Comparison of ENCODE assay signal across 34 cellular contexts in the genomic region with DNA sequence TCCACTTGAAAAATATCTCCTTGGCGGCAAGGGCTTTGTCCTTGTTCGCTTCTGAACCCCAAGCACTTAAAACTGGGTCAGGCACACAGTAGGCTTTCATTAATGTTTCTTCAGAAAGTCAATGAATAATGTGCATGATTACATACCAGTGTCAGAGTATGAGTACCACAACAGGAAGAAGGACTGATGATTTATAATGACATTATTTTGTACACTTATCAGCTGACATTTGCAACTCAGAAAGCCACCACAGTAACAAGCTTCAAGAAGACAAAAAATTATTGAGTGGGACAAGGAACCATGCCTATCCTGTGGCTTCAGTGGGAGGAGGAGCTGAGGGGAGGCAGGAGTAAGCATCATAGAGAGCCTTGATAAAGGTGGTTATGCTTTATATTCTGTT.
"Had no signal": no experiment of that assay in that cellular context is flagged by ENCODE, and none has a peak within 500 bp of the region (broad histone marks: within the 10 kb centered on the region; RNA-seq: fewer than 3 reads in every experiment).

No MANE protein-coding gene starts in this region.

- H3K9me3 Mint-ChIP-seq: activated B cell treated with CpG ODN at 0.5 μM for 24 hours; activated CD4-positive, alpha-beta T cell treated with anti-CD3 and anti-CD28 coated beads, Interleukin-2, amount 10 ng/mL, durations not matched to agents 7 days and 5 days; activated naive CD4-positive, alpha-beta T cell treated with anti-CD3 and anti-CD28 coated beads, Interleukin-2, amount 10 ng/mL, durations not matched to agents 7 days and 5 days; activated naive CD4-positive, alpha-beta T cell treated with anti-CD3 and anti-CD28 coated beads, Interleukin-2, amount 50 U/mL, for 72 hours; activated naive CD8-positive, alpha-beta T cell treated with anti-CD3 and anti-CD28 coated beads, Interleukin-2, amount 10 ng/mL, durations not matched to agents 7 days and 5 days; activated T-helper 1 cell treated with anti-CD3 and anti-CD28 coated beads, Interleukin-12 subunit alpha, Interleukin-12 subunit beta, Interleukin-2, Interleukin-4 antibody, amounts not matched to agents 30 ng/mL and 10 ng/mL and 1 ng/mL, durations not matched to agents 14 hours and 24 hours and 36 hours; brain; central memory CD8-positive, alpha-beta T cell; dendritic cell treated with granulocyte-macrophage colony-stimulating factor and Interleukin-4, amounts not matched to agents 40 ng/mL and 50 ng/mL, for 4 days; endodermal cell; T-helper 2 cell treated with Interferon-gamma antibody and Interleukin-4, amounts not matched to agents 5 μg/mL and 100 μg/mL, for 36 hours had no signal

- H3K4me3 Mint-ChIP-seq: activated B cell treated with CpG ODN at 0.5 μM for 24 hours; activated CD4-positive, alpha-beta T cell treated with anti-CD3 and anti-CD28 coated beads, Interleukin-2, amount 10 ng/mL, durations not matched to agents 7 days and 5 days; activated CD8-positive, alpha-beta memory T cell treated with anti-CD3 and anti-CD28 coated beads, Interleukin-2, amount 10 ng/mL, durations not matched to agents 7 days and 5 days; activated CD8-positive, alpha-beta T cell treated with anti-CD3 and anti-CD28 coated beads, Interleukin-2, amount 10 ng/mL, durations not matched to agents 7 days and 5 days; activated naive CD4-positive, alpha-beta T cell treated with anti-CD3 and anti-CD28 coated beads, Interleukin-2, amount 10 ng/mL, durations not matched to agents 7 days and 5 days; activated naive CD8-positive, alpha-beta T cell treated with anti-CD3 and anti-CD28 coated beads, Interleukin-2, amount 10 ng/mL, durations not matched to agents 7 days and 5 days; activated T-helper 1 cell treated with anti-CD3 and anti-CD28 coated beads, Interleukin-12 subunit alpha, Interleukin-12 subunit beta, Interleukin-2, Interleukin-4 antibody, amounts not matched to agents 30 ng/mL and 10 ng/mL and 1 ng/mL, durations not matched to agents 14 hours and 24 hours and 36 hours; brain; central memory CD8-positive, alpha-beta T cell; dendritic cell treated with granulocyte-macrophage colony-stimulating factor and Interleukin-4, amounts not matched to agents 40 ng/mL and 50 ng/mL, for 4 days; endodermal cell; T-helper 17 cell; T-helper 2 cell treated with Interferon-gamma antibody and Interleukin-4, amounts not matched to agents 5 μg/mL and 100 μg/mL, for 36 hours had no signal

- H3K4me3 ChIP-seq: ascending aorta, breast epithelium, coronary artery, dorsolateral prefrontal cortex, esophagus muscularis mucosa, gastroesophageal sphincter, heart right ventricle, hepatocyte had no signal

- H3K27me3 ChIP-seq: ascending aorta, breast epithelium, dorsolateral prefrontal cortex, esophagus muscularis mucosa, gastroesophageal sphincter, heart right ventricle, hepatocyte had no signal

- H3K36me3 ChIP-seq: ascending aorta, breast epithelium had no signal

- H3K27ac Mint-ChIP-seq: activated B cell treated with CpG ODN at 0.5 μM for 24 hours; activated CD4-positive, alpha-beta T cell treated with anti-CD3 and anti-CD28 coated beads, Interleukin-2, amount 10 ng/mL, durations not matched to agents 7 days and 5 days; activated CD8-positive, alpha-beta memory T cell treated with anti-CD3 and anti-CD28 coated beads, Interleukin-2, amount 10 ng/mL, durations not matched to agents 7 days and 5 days; activated CD8-positive, alpha-beta T cell treated with anti-CD3 and anti-CD28 coated beads, Interleukin-2, amount 10 ng/mL, durations not matched to agents 7 days and 5 days; activated naive CD4-positive, alpha-beta T cell treated with anti-CD3 and anti-CD28 coated beads, Interleukin-2, amount 10 ng/mL, durations not matched to agents 7 days and 5 days; activated naive CD4-positive, alpha-beta T cell treated with anti-CD3 and anti-CD28 coated beads, Interleukin-2, amount 50 U/mL, for 72 hours; activated naive CD8-positive, alpha-beta T cell treated with anti-CD3 and anti-CD28 coated beads, Interleukin-2, amount 10 ng/mL, durations not matched to agents 7 days and 5 days; activated T-helper 1 cell treated with anti-CD3 and anti-CD28 coated beads, Interleukin-12 subunit alpha, Interleukin-12 subunit beta, Interleukin-2, Interleukin-4 antibody, amounts not matched to agents 30 ng/mL and 10 ng/mL and 1 ng/mL, durations not matched to agents 14 hours and 24 hours and 36 hours; dendritic cell treated with granulocyte-macrophage colony-stimulating factor and Interleukin-4, amounts not matched to agents 40 ng/mL and 50 ng/mL, for 4 days; endodermal cell; T-helper 17 cell; T-helper 2 cell treated with Interferon-gamma antibody and Interleukin-4, amounts not matched to agents 5 μg/mL and 100 μg/mL, for 36 hours had no signal

- ATAC-seq: activated CD8-positive, alpha-beta memory T cell treated with anti-CD3 and anti-CD28 coated beads, Interleukin-2, amount 10 ng/mL, durations not matched to agents 7 days and 5 days; activated CD8-positive, alpha-beta T cell treated with anti-CD3 and anti-CD28 coated beads, Interleukin-2, amount 10 ng/mL, durations not matched to agents 7 days and 5 days; activated naive CD4-positive, alpha-beta T cell treated with anti-CD3 and anti-CD28 coated beads, Interleukin-2, amount 50 U/mL, for 72 hours; gastroesophageal sphincter; heart right ventricle; T-helper 17 cell had no signal

- DNase-seq: activated B cell treated with CpG ODN at 0.5 μM for 24 hours; activated CD4-positive, alpha-beta T cell treated with anti-CD3 and anti-CD28 coated beads for 4 hours; activated CD4-positive, alpha-beta T cell treated with anti-CD3 and anti-CD28 coated beads, Interleukin-2, amount 10 ng/mL, durations not matched to agents 7 days and 5 days; activated CD4-positive, alpha-beta T cell treated with anti-CD3 and anti-CD28 coated beads, Interleukin-2, amount 50 U/mL, for 48 hours; activated CD8-positive, alpha-beta memory T cell treated with anti-CD3 and anti-CD28 coated beads, Interleukin-2, amount 10 ng/mL, durations not matched to agents 7 days and 5 days; activated CD8-positive, alpha-beta memory T cell treated with anti-CD3 and anti-CD28 coated beads, Interleukin-2, amount 50 U/mL, for 4 hours; activated CD8-positive, alpha-beta T cell treated with anti-CD3 and anti-CD28 coated beads, Interleukin-2, amount 10 ng/mL, durations not matched to agents 7 days and 5 days; activated gamma-delta T cell; activated naive CD4-positive, alpha-beta T cell; activated naive CD4-positive, alpha-beta T cell treated with anti-CD3 and anti-CD28 coated beads, Interleukin-2, amount 10 ng/mL, durations not matched to agents 7 days and 5 days; activated naive CD8-positive, alpha-beta T cell treated with anti-CD3 and anti-CD28 coated beads, Interleukin-2, amount 10 ng/mL, durations not matched to agents 7 days and 5 days; activated T-cell treated with anti-CD3 and anti-CD28 coated beads, Interleukin-2, amount 50 U/mL, for 1 hour; activated T-cell treated with anti-CD3 and anti-CD28 coated beads, Interleukin-2, amount 50 U/mL, for 48 hours; effector memory CD4-positive, alpha-beta T cell; endodermal cell; erythroblast; heart right ventricle; T-helper 1 cell; T-helper 17 cell; T1000; WERI-Rb-1 had no signal

- H3K27me3 Mint-ChIP-seq: activated B cell treated with CpG ODN at 0.5 μM for 24 hours; activated CD4-positive, alpha-beta T cell treated with anti-CD3 and anti-CD28 coated beads, Interleukin-2, amount 10 ng/mL, durations not matched to agents 7 days and 5 days; activated CD8-positive, alpha-beta memory T cell treated with anti-CD3 and anti-CD28 coated beads, Interleukin-2, amount 10 ng/mL, durations not matched to agents 7 days and 5 days; activated naive CD4-positive, alpha-beta T cell treated with anti-CD3 and anti-CD28 coated beads, Interleukin-2, amount 10 ng/mL, durations not matched to agents 7 days and 5 days; activated naive CD8-positive, alpha-beta T cell treated with anti-CD3 and anti-CD28 coated beads, Interleukin-2, amount 10 ng/mL, durations not matched to agents 7 days and 5 days; brain; central memory CD8-positive, alpha-beta T cell; dendritic cell treated with granulocyte-macrophage colony-stimulating factor and Interleukin-4, amounts not matched to agents 40 ng/mL and 50 ng/mL, for 4 days; T-helper 17 cell had no signal
